ENCODE assay signal across 8 cellular contexts in genomic region chr16:29995330-29995910, GRCh38. TPM values are rescaled to one million over a fixed set of nuclear protein-coding genes. Genes with fewer than 3 reads are reported as not detected.
DNase-seq lines count a peak whose midpoint lies in the region; ATAC-seq and TF ChIP-seq lines count a peak whose summit lies in the region.

TSS of gene HIRIP3 (minus strand) at chr16:29995617. CDS start at chr16:29995605, 12 bp downstream.

- no peaks in the 10 kb centered on the region for H3F3A ChIP-seq in Loucy (ENCODE audit: low read depth)

- H3K9me2 ChIP-seq in Loucy (replicated peaks; ENCODE audit: low read depth, low read length), result no peaks in the 10 kb centered on the region

- H3K9me3 ChIP-seq in Loucy (ENCODE audit: insufficient read depth, low read depth, low read length), result no peaks in the 10 kb centered on the region

- H3K4me1 Mint-ChIP-seq in nephron progenitor cell, result peaks cover 49% of the 10 kb centered on the region
- peaks cover 45% of the 10 kb centered on the region for H3K4me1 Mint-ChIP-seq in stimulated activated naive CD8-positive, alpha-beta T cell treated with anti-CD3 and anti-CD28 coated beads, Interleukin-15, amount 100 ng/mL, for 72 hours

- H3K9me3 Mint-ChIP-seq in nephron progenitor cell, result no peaks in the 10 kb centered on the region
- H3K9me3 Mint-ChIP-seq in stimulated activated naive CD8-positive, alpha-beta T cell treated with anti-CD3 and anti-CD28 coated beads, Interleukin-15, amount 100 ng/mL, for 72 hours, result no peaks in the 10 kb centered on the region

- peak; percentile 76 for ATAC-seq in stimulated activated naive CD8-positive, alpha-beta T cell treated with anti-CD3 and anti-CD28 coated beads, Interleukin-15, amount 100 ng/mL, for 72 hours

- H2AFZ ChIP-seq in Loucy (ENCODE audit: low read length), result peak within 1 kb of the TSS; percentile 97

- H4K20me1 ChIP-seq in Loucy (ENCODE audit: insufficient read depth, low read length, poor library complexity, severe bottlenecking), result peaks cover 11% of the 10 kb centered on the region

- H3K79me2 ChIP-seq in Loucy (ENCODE audit: insufficient read depth, low read length), result peaks cover 36% of the 10 kb centered on the region

- peak; percentile 80 for DNase-seq in EL
- DNase-seq in GOT3 (lab: John Stamatoyannopoulos, UW), result peak; percentile 60
- DNase-seq in activated T-helper 9 cell treated with anti-CD3 and anti-CD28 coated beads, Interleukin-2, amount 50 U/mL, for 16 hours (ENCODE audit: low read depth), result peak; percentile 80
- DNase-seq in fibroblast of the aortic adventitia (ENCODE audit: low read depth), result no peak
- peak; percentile 85 for DNase-seq in nephron progenitor cell
- DNase-seq in stimulated activated naive CD8-positive, alpha-beta T cell treated with anti-CD3 and anti-CD28 coated beads, Interleukin-15, amount 100 ng/mL, for 72 hours, result peak; percentile 88 to 90

- peak within 1 kb of the TSS; percentile 98 for H3K4me3 Mint-ChIP-seq in nephron progenitor cell
- H3K4me3 Mint-ChIP-seq in stimulated activated naive CD8-positive, alpha-beta T cell treated with anti-CD3 and anti-CD28 coated beads, Interleukin-15, amount 100 ng/mL, for 72 hours, result peak within 1 kb of the TSS; percentile 98 to 100

- no peaks in the 10 kb centered on the region for H3K27me3 ChIP-seq in Loucy (ENCODE audit: insufficient read depth, low read length, poor library complexity, severe bottlenecking)

- peaks cover 18% of the 10 kb centered on the region; the same call in 1 of the 2 replicates for H3K36me3 ChIP-seq in Loucy (ENCODE audit: insufficient read depth, low read length)

- peaks cover 3% of the 10 kb centered on the region for H3K27me3 Mint-ChIP-seq in nephron progenitor cell (ENCODE audit: low read depth, poor library complexity)
- H3K27me3 Mint-ChIP-seq in stimulated activated naive CD8-positive, alpha-beta T cell treated with anti-CD3 and anti-CD28 coated beads, Interleukin-15, amount 100 ng/mL, for 72 hours, result no peaks in the 10 kb centered on the region

- H3K4me1 ChIP-seq in Loucy (ENCODE audit: insufficient read depth, low read length, poor library complexity, severe bottlenecking), result peaks cover 19% of the 10 kb centered on the region

- H3K4me2 ChIP-seq in Loucy (ENCODE audit: low read depth, low read length, poor library complexity, severe bottlenecking), result peak within 1 kb of the TSS; percentile 84

- TF ChIP-seq POLR2A in Raji (IDR thresholded peaks at IDR 0.05; ENCODE audit: insufficient read depth, low read depth, low read length), result peak; percentile 88

- H3K4me3 ChIP-seq in Loucy (ENCODE audit: low read length, poor library complexity, severe bottlenecking) (peak within 1 kb of the TSS; percentile 97), fibroblast of the aortic adventitia (ENCODE audit: low read depth, low read length) (peak within 1 kb of the TSS; percentile 93)

- peak within 1 kb of the TSS; percentile 95 for H3K27ac Mint-ChIP-seq in nephron progenitor cell
- H3K27ac Mint-ChIP-seq in stimulated activated naive CD8-positive, alpha-beta T cell treated with anti-CD3 and anti-CD28 coated beads, Interleukin-15, amount 100 ng/mL, for 72 hours, result peak within 1 kb of the TSS; percentile 98 to 100

- H3K9ac ChIP-seq in Loucy (ENCODE audit: low read depth, low read length, poor library complexity, severe bottlenecking), result peak within 1 kb of the TSS; percentile 98

- TF ChIP-seq CTCF in Loucy (conservative IDR thresholded peaks at IDR 0.05; ENCODE audit: low read length) (no peak), fibroblast of the aortic adventitia (IDR thresholded peaks at IDR 0.05; ENCODE audit: insufficient read depth, low read length) (no peak), nephron progenitor cell (IDR thresholded peaks at IDR 0.05) (no peak)

- peaks cover 29% of the 10 kb centered on the region for H3K36me3 Mint-ChIP-seq in nephron progenitor cell (ENCODE audit: low read depth)

RNA-seq across cellular contexts. Expression of gene HIRIP3, which starts in this region (rescaled TPM):
- total RNA-seq in fibroblast of the aortic adventitia (ENCODE audit: low replicate concordance), result 13.6 and 14.4 TPM in 2 replicates
